ENCODE assay signal across 1 cellular context in genomic region chr7:17599733-17600685, GRCh38.
TF ChIP-seq lines count a peak whose summit lies in the region.

No MANE protein-coding gene starts in this region.

TF ChIP-seq in HEK293, 187 proteins besides CTCF, POLR2A, EP300 and RAD21 (continued from another document and continues in another):
- TF ChIP-seq, protein P1, sequence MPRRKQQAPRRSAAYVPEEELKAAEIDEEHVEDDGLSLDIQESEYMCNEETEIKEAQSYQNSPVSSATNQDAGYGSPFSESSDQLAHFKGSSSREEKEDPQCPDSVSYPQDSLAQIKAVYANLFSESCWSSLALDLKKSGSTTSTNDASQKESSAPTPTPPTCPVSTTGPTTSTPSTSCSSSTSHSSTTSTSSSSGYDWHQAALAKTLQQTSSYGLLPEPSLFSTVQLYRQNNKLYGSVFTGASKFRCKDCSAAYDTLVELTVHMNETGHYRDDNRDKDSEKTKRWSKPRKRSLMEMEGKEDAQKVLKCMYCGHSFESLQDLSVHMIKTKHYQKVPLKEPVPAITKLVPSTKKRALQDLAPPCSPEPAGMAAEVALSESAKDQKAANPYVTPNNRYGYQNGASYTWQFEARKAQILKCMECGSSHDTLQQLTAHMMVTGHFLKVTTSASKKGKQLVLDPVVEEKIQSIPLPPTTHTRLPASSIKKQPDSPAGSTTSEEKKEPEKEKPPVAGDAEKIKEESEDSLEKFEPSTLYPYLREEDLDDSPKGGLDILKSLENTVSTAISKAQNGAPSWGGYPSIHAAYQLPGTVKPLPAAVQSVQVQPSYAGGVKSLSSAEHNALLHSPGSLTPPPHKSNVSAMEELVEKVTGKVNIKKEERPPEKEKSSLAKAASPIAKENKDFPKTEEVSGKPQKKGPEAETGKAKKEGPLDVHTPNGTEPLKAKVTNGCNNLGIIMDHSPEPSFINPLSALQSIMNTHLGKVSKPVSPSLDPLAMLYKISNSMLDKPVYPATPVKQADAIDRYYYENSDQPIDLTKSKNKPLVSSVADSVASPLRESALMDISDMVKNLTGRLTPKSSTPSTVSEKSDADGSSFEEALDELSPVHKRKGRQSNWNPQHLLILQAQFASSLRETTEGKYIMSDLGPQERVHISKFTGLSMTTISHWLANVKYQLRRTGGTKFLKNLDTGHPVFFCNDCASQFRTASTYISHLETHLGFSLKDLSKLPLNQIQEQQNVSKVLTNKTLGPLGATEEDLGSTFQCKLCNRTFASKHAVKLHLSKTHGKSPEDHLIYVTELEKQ (tag by site-specific recombination; IDR thresholded peaks at IDR 0.05; ENCODE audit: borderline replicate concordance) = peak; percentile 84; the same call in 1 of the 2 replicates
- TF ChIP-seq KLF10 (tag by site-specific recombination; IDR thresholded peaks at IDR 0.05) (peak; percentile 56), ZSCAN23 (tag by site-specific recombination; IDR thresholded peaks at IDR 0.05) (peak; percentile 89), ZNF777 (tag by site-specific recombination; IDR thresholded peaks at IDR 0.05; ENCODE audit: borderline replicate concordance) (no peak), ZNF398 (tag by site-specific recombination; IDR thresholded peaks at IDR 0.05) (no peak), ZNF624 (tag by site-specific recombination; IDR thresholded peaks at IDR 0.05) (no peak), ZNF645 (tag by site-specific recombination; IDR thresholded peaks at IDR 0.05) (no peak), ZNF561 (tag by site-specific recombination; IDR thresholded peaks at IDR 0.05; ENCODE audit: borderline replicate concordance) (no peak), PATZ1 (tag by site-specific recombination; IDR thresholded peaks at IDR 0.05) (peak; percentile 45), PRDM6 (tag by site-specific recombination; IDR thresholded peaks at IDR 0.05) (peak; percentile 41; the same call in 1 of the 2 replicates), ZNF174 (tag by site-specific recombination; IDR thresholded peaks at IDR 0.05) (no peak), ZNF529 (tag by site-specific recombination; IDR thresholded peaks at IDR 0.05; ENCODE audit: insufficient replicate concordance) (no peak), ZNF202 (tag by site-specific recombination; IDR thresholded peaks at IDR 0.05; ENCODE audit: borderline replicate concordance) (no peak), ZNF510 (tag by site-specific recombination; IDR thresholded peaks at IDR 0.05; ENCODE audit: insufficient replicate concordance) (no peak), WT1 (tag by site-specific recombination; IDR thresholded peaks at IDR 0.05) (peak; percentile 63; the same call in 1 of the 2 replicates), ZNF707 (tag by site-specific recombination; IDR thresholded peaks at IDR 0.05) (no peak), ZNF747 (tag by site-specific recombination; IDR thresholded peaks at IDR 0.05) (no peak), ZNF776 (tag by site-specific recombination; IDR thresholded peaks at IDR 0.05; ENCODE audit: borderline replicate concordance) (no peak), ZNF223 (tag by site-specific recombination; IDR thresholded peaks at IDR 0.05) (no peak), ZNF423 (tag by site-specific recombination; IDR thresholded peaks at IDR 0.05) (no peak), ZBTB26 (tag by site-specific recombination; optimal IDR thresholded peaks at IDR 0.05) (no peak), SETDB1 (IDR thresholded peaks at IDR 0.05; ENCODE audit: insufficient read length, low read length) (no peak), ZBTB1 (tag by site-specific recombination; IDR thresholded peaks at IDR 0.05) (no peak), ZNF324 (tag by site-specific recombination; IDR thresholded peaks at IDR 0.05) (no peak), ZBTB6 (tag by site-specific recombination; IDR thresholded peaks at IDR 0.05) (peak; percentile 10; the same call in 1 of the 2 replicates), ZFP69B (tag by site-specific recombination; IDR thresholded peaks at IDR 0.05) (peak; percentile 49; the same call in 1 of the 2 replicates), ZFP41 (tag by site-specific recombination; IDR thresholded peaks at IDR 0.05; ENCODE audit: borderline replicate concordance) (no peak), GLI4 (tag by site-specific recombination; IDR thresholded peaks at IDR 0.05) (no peak), ZBTB21 (tag by site-specific recombination; IDR thresholded peaks at IDR 0.05) (peak; percentile 50), ZFP3 (tag by site-specific recombination; IDR thresholded peaks at IDR 0.05; ENCODE audit: low read depth) (no peak), ZNF214 (tag by site-specific recombination; IDR thresholded peaks at IDR 0.05; ENCODE audit: borderline replicate concordance) (no peak), ZNF521 (tag by site-specific recombination; IDR thresholded peaks at IDR 0.05) (no peak), ZNF133 (tag by site-specific recombination; IDR thresholded peaks at IDR 0.05) (no peak), ZNF530 (tag by site-specific recombination; IDR thresholded peaks at IDR 0.05; ENCODE audit: low read depth) (no peak), ZNF157 (tag by site-specific recombination; IDR thresholded peaks at IDR 0.05) (no peak), ZNF626 (tag by site-specific recombination; IDR thresholded peaks at IDR 0.05) (no peak), ZNF341 (tag by site-specific recombination; IDR thresholded peaks at IDR 0.05; ENCODE audit: low read depth) (no peak), ZNF10 (tag by site-specific recombination; IDR thresholded peaks at IDR 0.05) (peak; percentile 46; the same call in 1 of the 2 replicates), SCRT2 (tag by site-specific recombination; IDR thresholded peaks at IDR 0.05) (peak; percentile 95), ZNF391 (tag by site-specific recombination; IDR thresholded peaks at IDR 0.05; ENCODE audit: borderline replicate concordance, low read depth) (peak; percentile 70; the same call in 1 of the 2 replicates), ZNF416 (tag by site-specific recombination; IDR thresholded peaks at IDR 0.05) (no peak), ZNF677 (tag by site-specific recombination; IDR thresholded peaks at IDR 0.05) (no peak), IKZF3 (tag by site-specific recombination; IDR thresholded peaks at IDR 0.05) (peak; percentile 6; the same call in 1 of the 2 replicates), ZNF175 (tag by site-specific recombination; IDR thresholded peaks at IDR 0.05) (no peak), ZNF404 (tag by site-specific recombination; IDR thresholded peaks at IDR 0.05) (no peak), ZNF555 (tag by site-specific recombination; conservative IDR thresholded peaks at IDR 0.05) (no peak), PRDM4 (tag by site-specific recombination; IDR thresholded peaks at IDR 0.05) (peak; percentile 51; the same call in 1 of the 2 replicates), ZNF76 (tag by site-specific recombination; IDR thresholded peaks at IDR 0.05; ENCODE audit: borderline replicate concordance, low read depth) (no peak; the same call in 1 of the 2 replicates), ZNF660 (tag by site-specific recombination; IDR thresholded peaks at IDR 0.05) (peak; percentile 91), KLF1 (tag by site-specific recombination; IDR thresholded peaks at IDR 0.05) (no peak)
- TF ChIP-seq, protein P2, sequence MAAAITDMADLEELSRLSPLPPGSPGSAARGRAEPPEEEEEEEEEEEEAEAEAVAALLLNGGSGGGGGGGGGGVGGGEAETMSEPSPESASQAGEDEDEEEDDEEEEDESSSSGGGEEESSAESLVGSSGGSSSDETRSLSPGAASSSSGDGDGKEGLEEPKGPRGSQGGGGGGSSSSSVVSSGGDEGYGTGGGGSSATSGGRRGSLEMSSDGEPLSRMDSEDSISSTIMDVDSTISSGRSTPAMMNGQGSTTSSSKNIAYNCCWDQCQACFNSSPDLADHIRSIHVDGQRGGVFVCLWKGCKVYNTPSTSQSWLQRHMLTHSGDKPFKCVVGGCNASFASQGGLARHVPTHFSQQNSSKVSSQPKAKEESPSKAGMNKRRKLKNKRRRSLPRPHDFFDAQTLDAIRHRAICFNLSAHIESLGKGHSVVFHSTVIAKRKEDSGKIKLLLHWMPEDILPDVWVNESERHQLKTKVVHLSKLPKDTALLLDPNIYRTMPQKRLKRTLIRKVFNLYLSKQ (tag by site-specific recombination; IDR thresholded peaks at IDR 0.05; ENCODE audit: borderline replicate concordance) = no peak
